ENCODE assay signal across 8 cellular contexts in genomic region chr2:222433381-222434173, GRCh38. TPM values are rescaled to one million over a fixed set of nuclear protein-coding genes. Genes with fewer than 3 reads are reported as not detected.
DNase-seq lines count a peak whose midpoint lies in the region; ATAC-seq, FAIRE-seq and TF ChIP-seq lines count a peak whose summit lies in the region.

No MANE protein-coding gene starts in this region.

- FAIRE-seq in islet of Langerhans (lab: Jason Lieb, UNC): peak; percentile 38

- no peaks in the 10 kb centered on the region for H3K36me3 ChIP-seq in BE2C

- peak; percentile 28 for DNase-seq in LoVo (ENCODE audit: low spot score)
- DNase-seq in dedifferentiated amniotic fluid mesenchymal stem cell (ENCODE audit: extremely low spot score): no peak
- no peak for DNase-seq in Right ventricle myocardium inferior (ENCODE audit: missing footprints)
- DNase-seq in BE2C: no peak
- no peak for DNase-seq in HuH-7.5 (ENCODE audit: low spot score)

- no peak overlapping the region for H3K4me3 ChIP-seq in BE2C (ENCODE audit: low read depth, low read length)

- H3K4me1 ChIP-seq in BE2C: peaks cover 3% of the 10 kb centered on the region; the same call in 1 of the 2 replicates

- no peak for TF ChIP-seq CTCF in BE2C (IDR thresholded peaks at IDR 0.05; ENCODE audit: low read depth, low read length)

- ATAC-seq in GM18499 (IDR thresholded peaks at IDR 0.05; ENCODE audit: insufficient read depth, unreplicated experiment) (peak; percentile 79), GM21825 (IDR thresholded peaks at IDR 0.05; ENCODE audit: unreplicated experiment) (peak; percentile 80), Right ventricle myocardium inferior (no peak)

- H3K9me3 ChIP-seq in BE2C: no peaks in the 10 kb centered on the region; the same call in 1 of the 2 replicates

- H3K27me3 ChIP-seq in BE2C: no peaks in the 10 kb centered on the region

- intact Hi-C loops in Right ventricle myocardium inferior (cut with DNase I): no loop called here

RNA-seq across cellular contexts. Expression of gene SGPP2, which starts 9.2 kb away (rescaled TPM):
- 19.0 TPM for total RNA-seq in Right ventricle myocardium inferior
- 4.8 TPM for polyA plus RNA-seq in BE2C (2012; ENCODE audit: insufficient read depth, insufficient read length, low read depth)
